In genomic region chr3:11238880-11239279, GRCh38 we compare ENCODE assay signal across 11 cellular contexts. TPM values are rescaled to one million over a fixed set of nuclear protein-coding genes. Genes with fewer than 3 reads are reported as not detected.
DNase-seq lines count a peak whose midpoint lies in the region; ATAC-seq and TF ChIP-seq lines count a peak whose summit lies in the region.
"Had no signal": no experiment of that assay in that cellular context is flagged by ENCODE, and none has a peak within 500 bp of the region (broad histone marks: within the 10 kb centered on the region; RNA-seq: fewer than 3 reads in every experiment).

No MANE protein-coding gene starts in this region.

- H3K79me2 ChIP-seq in HCT116 (ENCODE audit: insufficient read depth, low read length): peaks cover 7% of the 10 kb centered on the region; the same call in 1 of the 2 replicates

- no TSS peak for BruUV-seq in HCT116 (replicated peaks; lab: Mats Ljungman, UMichigan)

- H3K9me3 Mint-ChIP-seq in activated T-helper 1 cell treated with anti-CD3 and anti-CD28 coated beads, Interleukin-12 subunit alpha, Interleukin-12 subunit beta, Interleukin-2, Interleukin-4 antibody, amounts not matched to agents 30 ng/mL and 10 ng/mL and 1 ng/mL, durations not matched to agents 14 hours and 24 hours and 36 hours: peaks cover 28% of the 10 kb centered on the region
- peaks cover 0 to 2% (median 0%) of the 10 kb centered on the region in 9 donors for H3K9me3 Mint-ChIP-seq in naive thymus-derived CD8-positive, alpha-beta T cell

- CTCF ChIA-PET in AG04450 (lab: Charles Lee) (interaction anchor here (0.6 to 1.4 kb wide), 3 partner anchors 83 to 178 kb away, joined by 3 to 5 read pairs (median 4); no protein-coding TSS in a partner anchor), HCT116 (lab: Charles Lee) (no interaction called here)

- H3K27me3 ChIP-seq in AG04450 (ENCODE audit: control insufficient read depth, insufficient read depth, low read length) (no peaks in the 10 kb centered on the region), HCT116 (ENCODE audit: insufficient read depth, low read length) (no peaks in the 10 kb centered on the region), heart right ventricle (peaks cover 0 to 14% (median 4%) of the 10 kb centered on the region in 7 donors)
- H3K27me3 ChIP-seq: colonic mucosa had no signal

- no peaks in the 10 kb centered on the region for H4K20me1 ChIP-seq in HCT116 (ENCODE audit: insufficient read depth)

- peak; percentile 68 for ATAC-seq in HCT116
- no peak for ATAC-seq in GM18858 (IDR thresholded peaks at IDR 0.05; ENCODE audit: unreplicated experiment)
- ATAC-seq in heart right ventricle: no peak
- no peak for ATAC-seq in naive thymus-derived CD8-positive, alpha-beta T cell

- no peak overlapping the region for H3K4me3 ChIP-seq in AG04450 (ENCODE audit: low read depth, low read length)
- H3K4me3 ChIP-seq in HCT116 (replicated peaks in 1 of 2; ENCODE audit: low read depth in 1 of 2, low read length in 2 of 2): peak overlapping the region in 1 of 2 experiments; percentile 20; a peak in 2 of 4 replicates
- H3K4me3 ChIP-seq in fibroblast of villous mesenchyme (ENCODE audit: low read depth, low read length): no peak overlapping the region
- H3K4me3 ChIP-seq in heart right ventricle: no peak overlapping the region
- H3K4me3 ChIP-seq: colonic mucosa had no signal

- H3K9me3 ChIP-seq in AG04450 (ENCODE audit: control insufficient read depth, insufficient read depth, low read length): peaks cover 13% of the 10 kb centered on the region
- no peaks in the 10 kb centered on the region for H3K9me3 ChIP-seq in HCT116 (ENCODE audit: control insufficient read depth in 1 of 2, insufficient read depth in 1 of 2, low read depth in 1 of 2, low read length in 2 of 2)
- peaks cover 0 to 8% (median 0%) of the 10 kb centered on the region in 11 donors for H3K9me3 ChIP-seq in heart right ventricle
- H3K9me3 ChIP-seq: colonic mucosa had no signal

- intact Hi-C loops in HCT116 (cut with micrococcal nuclease) (loop anchor here (5.0 to 10.0 kb wide), 2 partner anchors 413 to 596 kb away; no protein-coding TSS in a partner anchor), heart right ventricle (cut with DNase I) (loop anchor here in 5 of 10 donors (5.0 to 10.0 kb wide), 4 partner anchors 93 to 416 kb away; no protein-coding TSS in a partner anchor)
- intact Hi-C loops in activated T-helper 1 cell treated with anti-CD3 and anti-CD28 coated beads, Interleukin-12 subunit alpha, Interleukin-12 subunit beta, Interleukin-2, Interleukin-4 antibody, amounts not matched to agents 30 ng/mL and 10 ng/mL and 1 ng/mL, durations not matched to agents 14 hours and 24 hours and 36 hours (cut with micrococcal nuclease): loop anchor here (1.0 kb wide), 4 partner anchors 33 to 607 kb away; partner anchors contain the start of genes ATG7 and TAMM41

- H3K27me3 Mint-ChIP-seq in activated T-helper 1 cell treated with anti-CD3 and anti-CD28 coated beads, Interleukin-12 subunit alpha, Interleukin-12 subunit beta, Interleukin-2, Interleukin-4 antibody, amounts not matched to agents 30 ng/mL and 10 ng/mL and 1 ng/mL, durations not matched to agents 14 hours and 24 hours and 36 hours (ENCODE audit: insufficient read depth): peaks cover 7% of the 10 kb centered on the region
- peaks cover 0 to 8% (median 2%) of the 10 kb centered on the region in 5 donors for H3K27me3 Mint-ChIP-seq in naive thymus-derived CD8-positive, alpha-beta T cell

- H3K4me1 ChIP-seq in HCT116 (ENCODE audit: control insufficient read depth in 1 of 2, insufficient read depth in 2 of 2, low read length in 2 of 2): peaks cover 3 to 48% of the 10 kb centered on the region in 2 experiments
- H3K4me1 ChIP-seq in heart right ventricle: peaks cover 0 to 8% (median 0%) of the 10 kb centered on the region in 9 donors
- H3K4me1 ChIP-seq: colonic mucosa had no signal

- H3K36me3 Mint-ChIP-seq in activated T-helper 1 cell treated with anti-CD3 and anti-CD28 coated beads, Interleukin-12 subunit alpha, Interleukin-12 subunit beta, Interleukin-2, Interleukin-4 antibody, amounts not matched to agents 30 ng/mL and 10 ng/mL and 1 ng/mL, durations not matched to agents 14 hours and 24 hours and 36 hours (ENCODE audit: low read depth): peaks cover 4% of the 10 kb centered on the region
- no peaks in the 10 kb centered on the region for H3K36me3 Mint-ChIP-seq in naive thymus-derived CD8-positive, alpha-beta T cell

- no peaks in the 10 kb centered on the region for H3K9me2 ChIP-seq in HCT116 (ENCODE audit: insufficient read depth)

- RAD21 ChIA-PET in HCT116 (lab: Charles Lee; ENCODE audit: low non-redundant PET in 1 of 2, low total read pairs in 2 of 2, uncharacterized antibody in 2 of 2, unreplicated experiment in 2 of 2): interaction anchor here in 1 of 2 experiments (1.2 kb wide), 1 partner anchor 96 kb away, joined by 4 read pairs; no protein-coding TSS in a partner anchor

- WGBS in heart right ventricle, 2 donors: 65 to 83% methylated on average over 1 of the region's 1 CpG

- peaks cover 27% of the 10 kb centered on the region for H3K4me1 Mint-ChIP-seq in activated T-helper 1 cell treated with anti-CD3 and anti-CD28 coated beads, Interleukin-12 subunit alpha, Interleukin-12 subunit beta, Interleukin-2, Interleukin-4 antibody, amounts not matched to agents 30 ng/mL and 10 ng/mL and 1 ng/mL, durations not matched to agents 14 hours and 24 hours and 36 hours (ENCODE audit: low read depth)
- H3K4me1 Mint-ChIP-seq in naive thymus-derived CD8-positive, alpha-beta T cell: peaks cover 0 to 2% (median 0%) of the 10 kb centered on the region in 4 donors

- H3K27ac ChIP-seq in AG04450 (ENCODE audit: low read depth, low read length) (peak overlapping the region; percentile 93), HCT116 (ENCODE audit: low read depth, low read length) (peak overlapping the region; percentile 26; the same call in 1 of the 2 replicates), heart right ventricle (no peak overlapping the region)
- H3K27ac ChIP-seq: colonic mucosa had no signal

- TF ChIP-seq CTCF in AG04450 (IDR thresholded peaks at IDR 0.05; ENCODE audit: low read depth, low read length): no peak
- no peak for TF ChIP-seq CTCF in HCT116 (IDR thresholded peaks at IDR 0.05 in 2 of 3, conservative IDR thresholded peaks at IDR 0.05 in 1 of 3; ENCODE audit: borderline replicate concordance in 1 of 3, insufficient read depth in 1 of 3, low read depth in 2 of 3, low read length in 2 of 3)
- TF ChIP-seq CTCF in fibroblast of villous mesenchyme (IDR thresholded peaks at IDR 0.05; ENCODE audit: insufficient read depth, low read depth, low read length): no peak
- no peak for TF ChIP-seq CTCF in heart right ventricle (IDR thresholded peaks at IDR 0.05)

- TF ChIP-seq POLR2A in HCT116 (IDR thresholded peaks at IDR 0.05; ENCODE audit: borderline replicate concordance, extremely low read depth, insufficient read depth, insufficient read length): no peak

- DNase-seq in AG04450 (ENCODE audit: low read depth, low spot score) (peak; percentile 69), HCT116 (ENCODE audit: low read depth, low spot score) (peak; percentile 48), fibroblast of villous mesenchyme (ENCODE audit: low read depth) (peak; percentile 91), middle frontal gyrus (ENCODE audit: extremely low spot score, low spot score) (no peak), heart right ventricle (no peak)
- DNase-seq in activated T-helper 1 cell treated with anti-CD3 and anti-CD28 coated beads, Interleukin-12 subunit alpha, Interleukin-12 subunit beta, Interleukin-2, Interleukin-4 antibody, amounts not matched to agents 30 ng/mL and 10 ng/mL and 1 ng/mL, durations not matched to agents 14 hours and 24 hours and 36 hours (ENCODE audit: low spot score): no peak
- no peak for DNase-seq in naive thymus-derived CD8-positive, alpha-beta T cell
- DNase-seq: colonic mucosa; NCI-H2171; stimulated activated CD4-positive, alpha-beta T cell treated with anti-CD3 and anti-CD28 coated beads, Interleukin-2, amount 100 ng/mL, for 48 hours had no signal

- no peak for TF ChIP-seq RAD21 in HCT116 (IDR thresholded peaks at IDR 0.05; ENCODE audit: low read depth)

- POLR2A ChIA-PET in AG04450 (lab: Yijun Ruan, JAX) (interaction anchor here (1.0 to 1.7 kb wide), 3 partner anchors 33 to 69 kb away, joined by 5 to 7 read pairs (median 6); partner anchors contain the start of gene ATG7), HCT116 (lab: Charles Lee) (no interaction called here)
- POLR2A ChIA-PET in naive thymus-derived CD8-positive, alpha-beta T cell (lab: Charles Lee): no interaction called here

- no peak overlapping the region for H2AFZ ChIP-seq in HCT116 (ENCODE audit: low read depth, low read length, poor library complexity, severe bottlenecking)

- peak overlapping the region; percentile 66 for H3K4me2 ChIP-seq in HCT116 (ENCODE audit: low read length)

- H3K36me3 ChIP-seq in HCT116 (ENCODE audit: control insufficient read depth in 1 of 2, insufficient read depth in 2 of 2, low read length in 2 of 2) (no peaks in the 10 kb centered on the region), heart right ventricle (no peaks in the 10 kb centered on the region)
- H3K36me3 ChIP-seq: colonic mucosa had no signal

- peak overlapping the region; percentile 26 for H3K9ac ChIP-seq in HCT116 (ENCODE audit: low read length)

- H3K4me3 Mint-ChIP-seq in activated T-helper 1 cell treated with anti-CD3 and anti-CD28 coated beads, Interleukin-12 subunit alpha, Interleukin-12 subunit beta, Interleukin-2, Interleukin-4 antibody, amounts not matched to agents 30 ng/mL and 10 ng/mL and 1 ng/mL, durations not matched to agents 14 hours and 24 hours and 36 hours: peak overlapping the region; percentile 31
- no peak overlapping the region for H3K4me3 Mint-ChIP-seq in naive thymus-derived CD8-positive, alpha-beta T cell

- peak overlapping the region; percentile 87 for H3K27ac Mint-ChIP-seq in activated T-helper 1 cell treated with anti-CD3 and anti-CD28 coated beads, Interleukin-12 subunit alpha, Interleukin-12 subunit beta, Interleukin-2, Interleukin-4 antibody, amounts not matched to agents 30 ng/mL and 10 ng/mL and 1 ng/mL, durations not matched to agents 14 hours and 24 hours and 36 hours
- no peak overlapping the region for H3K27ac Mint-ChIP-seq in naive thymus-derived CD8-positive, alpha-beta T cell

TF ChIP-seq in HCT116, 20 proteins besides CTCF, POLR2A, EP300 and RAD21 (continues in another document):
- TF ChIP-seq FOSL1 (IDR thresholded peaks at IDR 0.05; ENCODE audit: low read depth) (peak; percentile 81), JUND (IDR thresholded peaks at IDR 0.05) (peak; percentile 72)

RNA-seq across cellular contexts. Expression of gene ATG7, which starts 33.3 kb away (rescaled TPM):
- polyA plus RNA-seq in AG04450 (2011; rRNA removed) (35.4 and 51.7 TPM in 2 replicates), heart right ventricle (1 to 10 TPM; 5.3 to 7.2 TPM)
- 79.8 and 82.2 TPM in 2 replicates for polyA minus RNA-seq in AG04450 (2011; rRNA and poly(A)+ RNA removed)
- total RNA-seq in HCT116 (2021; ENCODE audit: unreplicated experiment) (29.3 TPM), fibroblast of villous mesenchyme (95.7 and 131 TPM in 2 replicates), heart right ventricle (10 to 100 TPM; 14.8 to 24.1 (median 16.9) TPM)
- polyA plus RNA-seq in HCT116 (2012): 15.4 and 19.5 TPM in 2 replicates
- total RNA-seq in activated T-helper 1 cell treated with anti-CD3 and anti-CD28 coated beads, Interleukin-12 subunit alpha, Interleukin-12 subunit beta, Interleukin-2, Interleukin-4 antibody, amounts not matched to agents 30 ng/mL and 10 ng/mL and 1 ng/mL, durations not matched to agents 14 hours and 24 hours and 36 hours: 38.6 and 44.0 TPM in 2 replicates
- 10 to 100 TPM; 28.6 to 28.7 TPM for total RNA-seq in naive thymus-derived CD8-positive, alpha-beta T cell
- 10 to 100 TPM in 2 of 3 donors, 1 to 10 TPM in 1; 6.0 to 15.3 (median 10.3) TPM for polyA plus RNA-seq in naive thymus-derived CD8-positive, alpha-beta T cell

Comparison
In these comparisons a context has a peak if more than half of its experiments do, and no peak if none do; other contexts are left out.
1. DNase-seq: peak in AG04450 (single experiment), HCT116 (single experiment) and fibroblast of villous mesenchyme (single experiment); none in activated T-helper 1 cell treated with anti-CD3 and anti-CD28 coated beads, Interleukin-12 subunit alpha, Interleukin-12 subunit beta, Interleukin-2, Interleukin-4 antibody, amounts not matched to agents 30 ng/mL and 10 ng/mL and 1 ng/mL, durations not matched to agents 14 hours and 24 hours and 36 hours (single experiment), middle frontal gyrus (single experiment), heart right ventricle (0 of 2) and naive thymus-derived CD8-positive, alpha-beta T cell (0 of 10).
2. H3K27ac ChIP-seq: peak in AG04450 (single experiment) and HCT116 (single experiment); none in heart right ventricle (0 of 10).